Comparison of ENCODE assay signal across 7 cellular contexts in genomic region chr9:4604678-4605095, GRCh38.
A peak's percentile ranks its signal among the peaks of the same experiment; 100 is the strongest.
DNase-seq lines count a peak whose midpoint lies in the region; ATAC-seq and TF ChIP-seq lines count a peak whose summit lies in the region.

No MANE protein-coding gene starts in this region.

- peak; percentile 50; the same call in 1 of the 2 replicates for TF ChIP-seq CTCF in GM12875 (IDR thresholded peaks at IDR 0.05; ENCODE audit: borderline replicate concordance, insufficient read depth, low read depth, low read length)

- ATAC-seq in HG02884 (IDR thresholded peaks at IDR 0.05; ENCODE audit: unreplicated experiment): peak; percentile 88

- DNase-seq in NCI-H2107 (lab: John Stamatoyannopoulos, UW) (peak; percentile 1), left kidney (ENCODE audit: low read depth, low spot score) (peak; percentile 88)
- DNase-seq in activated CD4-positive, CD25-positive, alpha-beta regulatory T cell (lab: John Stamatoyannopoulos, UW): peak; percentile 9 to 38 (median 30)
- DNase-seq in central memory CD4-positive, alpha-beta T cell: peak; percentile 58
- DNase-seq in stimulated activated CD4-positive, alpha-beta T cell treated with anti-CD3 and anti-CD28 coated beads, TNF-alpha, amount 100 ng/mL, for 24 hours (ENCODE audit: low read depth in 3 of 3): peak; percentile 35 to 56 (median 46)

- no peak overlapping the region for H3K4me3 ChIP-seq in GM12875 (ENCODE audit: low read depth, low read length)

Comparison
In these comparisons a context has a peak if more than half of its experiments do, and no peak if none do; other contexts are left out.
1. DNase-seq: peak in every context shown above with its lines; median percentile 88 in left kidney; 58 in central memory CD4-positive, alpha-beta T cell; 46 in stimulated activated CD4-positive, alpha-beta T cell treated with anti-CD3 and anti-CD28 coated beads, TNF-alpha, amount 100 ng/mL, for 24 hours; 30 in activated CD4-positive, CD25-positive, alpha-beta regulatory T cell; 1 in NCI-H2107.